2 cellular contexts compared by ENCODE assay signal in genomic region chr4:165342340-165342739, GRCh38.
TF ChIP-seq lines count a peak whose summit lies in the region.

No MANE protein-coding gene starts in this region.

TF ChIP-seq in K562, 482 proteins besides CTCF, POLR2A, EP300 and RAD21:
- TF ChIP-seq MLLT1 (IDR thresholded peaks at IDR 0.05) = peak in 1 of 2 experiments; percentile 60; a peak in 1 of 4 replicates
- peak; percentile 61 for TF ChIP-seq POLR2B (IDR thresholded peaks at IDR 0.05; ENCODE audit: low read depth, partially characterized antibody)
- TF ChIP-seq ZFX (CRISPR knock-in tag; IDR thresholded peaks at IDR 0.05) = 0 out of 2 replicates have a peak, but pooled peaks have one; percentile 32
- TF ChIP-seq SUPT5H (IDR thresholded peaks at IDR 0.05) = peak; percentile 38; the same call in 1 of the 2 replicates

TF ChIP-seq in HepG2, 621 proteins besides CTCF, POLR2A, EP300 and RAD21:
- TF ChIP-seq RBM22 (optimal IDR thresholded peaks at IDR 0.05; ENCODE audit: low read length) = peak; percentile 60
